8 cellular contexts compared by ENCODE assay signal in the genomic region with DNA sequence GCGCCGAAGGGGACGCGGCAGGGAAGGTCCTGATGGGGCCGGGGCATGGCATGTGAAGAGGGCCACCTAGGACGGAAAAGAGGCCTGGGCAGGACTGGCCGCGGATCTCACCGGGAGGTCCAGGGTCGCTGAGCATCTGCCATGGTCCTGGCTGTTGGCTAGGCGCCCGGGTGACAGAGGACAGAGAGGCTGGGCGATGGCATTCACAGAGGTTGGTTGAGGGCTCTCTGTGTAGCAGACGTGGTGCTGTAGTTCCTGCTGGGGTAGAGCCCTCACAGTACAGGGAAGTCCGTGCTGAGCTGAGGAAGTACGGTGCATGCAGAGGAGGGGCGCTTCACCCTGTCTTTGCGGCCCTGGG. TPM values are rescaled to one million over a fixed set of nuclear protein-coding genes. Genes with fewer than 3 reads are reported as not detected.
DNase-seq lines count a peak whose midpoint lies in the region; ATAC-seq and TF ChIP-seq lines count a peak whose summit lies in the region.

No MANE protein-coding gene starts in this region.

- H3K27ac ChIP-seq in DND-41 (ENCODE audit: low read length) = peak overlapping the region; percentile 64
- peak overlapping the region; percentile 82 for H3K27ac ChIP-seq in neutrophil

- DNase-seq in DND-41 = peak; percentile 54
- DNase-seq in NCI-H146 treated with DMSO at 0.1 percent for 48 hours (lab: John Stamatoyannopoulos, UW; ENCODE audit: unreplicated experiment) = peak; percentile 11
- peak; percentile 10 for DNase-seq in activated T-helper 1 cell treated with Interleukin-2 at 50 U/mL for 16 hours (ENCODE audit: low read depth)
- no peak for DNase-seq in fibroblast of villous mesenchyme (ENCODE audit: low read depth)
- no peak for DNase-seq in A172 (ENCODE audit: low spot score)
- DNase-seq in hepatic stellate cell (ENCODE audit: low spot score) = no peak

- ATAC-seq in DND-41 (ENCODE audit: insufficient read depth, low read depth) (peak; percentile 49), GM21825 (IDR thresholded peaks at IDR 0.05; ENCODE audit: unreplicated experiment) (peak; percentile 2)

- H3K9me3 ChIP-seq in DND-41 (ENCODE audit: insufficient read depth, low read length, severe bottlenecking) (no peaks in the 10 kb centered on the region), neutrophil (no peaks in the 10 kb centered on the region)

- peak overlapping the region; percentile 84 for H3K4me2 ChIP-seq in DND-41 (ENCODE audit: insufficient read depth, low read length)

- TF ChIP-seq CTCF in DND-41 (IDR thresholded peaks at IDR 0.05; ENCODE audit: borderline replicate concordance, extremely low read depth, low read length, poor library complexity, severe bottlenecking) = no peak
- TF ChIP-seq CTCF in fibroblast of villous mesenchyme (IDR thresholded peaks at IDR 0.05; ENCODE audit: insufficient read depth, low read depth, low read length) = no peak
- TF ChIP-seq CTCF in neutrophil (IDR thresholded peaks at IDR 0.05) = no peak

- H3K36me3 ChIP-seq in DND-41 (ENCODE audit: insufficient read depth, low read length) (no peaks in the 10 kb centered on the region; the same call in 1 of the 2 replicates), neutrophil (peaks cover 18% of the 10 kb centered on the region)

- peak overlapping the region; percentile 85 for H3K9ac ChIP-seq in DND-41 (ENCODE audit: low read depth, low read length)

- H3K27me3 ChIP-seq in DND-41 (ENCODE audit: insufficient read depth, low read length, poor library complexity) = no peaks in the 10 kb centered on the region
- no peaks in the 10 kb centered on the region for H3K27me3 ChIP-seq in neutrophil

- H4K20me1 ChIP-seq in DND-41 (ENCODE audit: insufficient read depth, low read length) = no peaks in the 10 kb centered on the region; the same call in 1 of the 2 replicates

- H2AFZ ChIP-seq in DND-41 (ENCODE audit: low read depth, low read length) = peak overlapping the region; percentile 96

- H3K79me2 ChIP-seq in DND-41 (ENCODE audit: insufficient read depth, low read length) = peaks cover 8% of the 10 kb centered on the region

- H3K4me3 ChIP-seq in DND-41 (ENCODE audit: low read depth in 1 of 2, low read length in 2 of 2) (peak overlapping the region; percentile 75 to 92; a peak in 3 of 4 replicates), fibroblast of villous mesenchyme (ENCODE audit: low read depth, low read length) (peak overlapping the region; percentile 81), neutrophil (ENCODE audit: low read depth in 1 of 2, low read length in 1 of 2) (peak overlapping the region; percentile 71 to 87)

- H3K4me1 ChIP-seq in DND-41 (ENCODE audit: insufficient read depth, low read length) = peaks cover 36% of the 10 kb centered on the region
- peaks cover 40 to 51% of the 10 kb centered on the region in 2 experiments for H3K4me1 ChIP-seq in neutrophil (ENCODE audit: control insufficient read depth in 1 of 2, insufficient read depth in 1 of 2, low read depth in 1 of 2, low read length in 1 of 2)

RNA-seq across cellular contexts. Expression of gene PCYOX1L, which starts 0.4 kb away (rescaled TPM):
- total RNA-seq in fibroblast of villous mesenchyme = 6.4 and 11.7 TPM in 2 replicates
- total RNA-seq in A172 (2014; rRNA removed; shearing (Covaris generic)) = 15.7 and 19.7 TPM in 2 replicates

RNA-seq across cellular contexts. Expression of gene GRPEL2, which starts 13.0 kb away (rescaled TPM):
- 27.6 and 28.7 TPM in 2 replicates for total RNA-seq in fibroblast of villous mesenchyme
- total RNA-seq in A172 (2014; rRNA removed; shearing (Covaris generic)) = 23.3 and 28.3 TPM in 2 replicates

RNA-seq across cellular contexts. Expression of gene IL17B, which starts 20.8 kb away (rescaled TPM):
- total RNA-seq in fibroblast of villous mesenchyme = 1.3 TPM in 1 of 2 replicates, not detected in the other
- total RNA-seq in A172 (2014; rRNA removed; shearing (Covaris generic)) = not detected in 2 replicates

Comparison
In these comparisons a context has a peak if more than half of its experiments do, and no peak if none do; other contexts are left out.
1. DNase-seq: peak in DND-41 (single experiment), NCI-H146 treated with DMSO at 0.1 percent for 48 hours (single experiment) and activated T-helper 1 cell treated with Interleukin-2 at 50 U/mL for 16 hours (single experiment); none in fibroblast of villous mesenchyme (single experiment), A172 (single experiment) and hepatic stellate cell (single experiment).
2. Peak in every context shown above with its lines, with median percentiles within 50 percentile points of each other: H3K4me3 ChIP-seq.